Comparison of ENCODE assay signal across 8 cellular contexts in the genomic region with DNA sequence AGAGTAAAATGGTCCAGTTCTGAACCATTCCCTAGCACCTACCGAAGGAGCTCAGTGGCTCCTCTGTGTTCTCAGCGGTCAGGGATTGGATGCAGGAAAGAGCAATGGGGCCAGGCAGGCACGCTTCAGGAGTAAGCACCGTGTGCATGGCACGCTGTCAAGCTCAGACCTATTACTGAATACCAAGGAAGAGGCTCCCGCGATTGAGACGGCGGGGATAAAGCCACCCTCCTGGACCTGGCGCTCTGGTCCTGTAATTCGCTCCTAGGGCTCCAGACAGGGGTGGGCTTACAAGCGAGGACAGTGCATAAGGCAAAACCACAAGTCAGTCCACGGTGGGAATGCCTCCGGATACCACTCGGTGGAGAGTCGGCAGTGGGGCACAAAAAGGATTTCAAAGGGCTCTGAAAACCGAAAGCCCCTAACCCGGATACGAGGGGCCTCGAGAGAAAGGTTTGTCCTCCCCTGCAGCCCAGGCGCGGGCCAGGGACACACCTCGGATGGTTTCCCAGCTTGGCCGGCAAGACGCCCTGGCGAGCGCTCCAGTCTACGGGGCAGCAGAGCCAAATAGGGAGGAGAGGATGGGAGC. TPM values are rescaled to one million over a fixed set of nuclear protein-coding genes. Genes with fewer than 3 reads are reported as not detected.
DNase-seq lines count a peak whose midpoint lies in the region; ATAC-seq and TF ChIP-seq lines count a peak whose summit lies in the region.

No MANE protein-coding gene starts in this region.

- H3K36me3 ChIP-seq in Panc1 (ENCODE audit: control insufficient read depth, insufficient read depth, low read length) (no peaks in the 10 kb centered on the region; the same call in 1 of the 2 replicates), breast epithelium (no peaks in the 10 kb centered on the region), iPS-20b (ENCODE audit: insufficient read depth, low read depth, low read length) (peaks cover 4% of the 10 kb centered on the region; the same call in 1 of the 2 replicates)

- intact Hi-C loops in CD4-positive, alpha-beta T cell (cut with DNase I, micrococcal nuclease), result loop anchor here in 1 of 2 experiments (1.0 to 5.0 kb wide), 2 partner anchors 56 to 1038 kb away; a partner anchor contains a TSS
- intact Hi-C loops in Panc1 (cut with micrococcal nuclease; ENCODE audit: unreplicated experiment), result no loop called here
- intact Hi-C loops in breast epithelium (cut with DNase I; ENCODE audit: low total_unique reads), result no loop called here

- peaks cover 4% of the 10 kb centered on the region for H3K4me1 ChIP-seq in Panc1 (ENCODE audit: control insufficient read depth, insufficient read depth, low read length)
- peaks cover 0 to 6% of the 10 kb centered on the region in 2 donors for H3K4me1 ChIP-seq in breast epithelium
- no peaks in the 10 kb centered on the region for H3K4me1 ChIP-seq in iPS-20b (ENCODE audit: insufficient read depth, low read length)

- H3K36me3 Mint-ChIP-seq in CD4-positive, alpha-beta T cell (ENCODE audit: low read depth), result peaks cover 13% of the 10 kb centered on the region

- peak overlapping the region; percentile 86; the same call in 1 of the 2 replicates for H3K9ac ChIP-seq in iPS-20b (ENCODE audit: low read depth, low read length)

- DNase-seq in CD4-positive, alpha-beta T cell, result peak in 2 of 10 experiments; percentile 3 to 11
- peak; percentile 26 for DNase-seq in GOT3 (lab: John Stamatoyannopoulos, UW)
- no peak for DNase-seq in Panc1 (ENCODE audit: low read depth, low spot score)
- peak; percentile 61 to 65 for DNase-seq in breast epithelium (ENCODE audit: low spot score in 2 of 2)
- no peak for DNase-seq in skeletal muscle cell (ENCODE audit: low read depth)
- no peak for DNase-seq in NCI-H2196 treated with DMSO at 0.1 percent for 48 hours (lab: John Stamatoyannopoulos, UW; ENCODE audit: unreplicated experiment)

- in situ Hi-C loops in Panc1 (cut with HindIII; ENCODE audit: low pct_unique_long_range_greater_than_20kb, low sequenced_read_pairs), result no loop called here

- no peak for TF ChIP-seq CTCF in CD4-positive, alpha-beta T cell (IDR thresholded peaks at IDR 0.05)
- TF ChIP-seq CTCF in Panc1 (IDR thresholded peaks at IDR 0.05) (no peak), breast epithelium (IDR thresholded peaks at IDR 0.05) (no peak)

- peak overlapping the region; percentile 95 for H3K27ac Mint-ChIP-seq in CD4-positive, alpha-beta T cell

- H3K4me3 Mint-ChIP-seq in CD4-positive, alpha-beta T cell, result peak overlapping the region; percentile 92

- H3K27ac ChIP-seq in CD4-positive, alpha-beta T cell (ENCODE audit: low read depth, low read length), result peak overlapping the region; percentile 88
- peak overlapping the region; percentile 39 for H3K27ac ChIP-seq in Panc1 (ENCODE audit: low read length)
- peak overlapping the region; percentile 94 to 96 for H3K27ac ChIP-seq in breast epithelium
- H3K27ac ChIP-seq in iPS-20b (ENCODE audit: low read length), result no peak overlapping the region

- H3K27me3 ChIP-seq in CD4-positive, alpha-beta T cell (ENCODE audit: control insufficient read depth, insufficient read depth, low read length), result no peaks in the 10 kb centered on the region
- H3K27me3 ChIP-seq in Panc1 (ENCODE audit: control insufficient read depth, insufficient read depth, low read length) (peaks cover 8% of the 10 kb centered on the region; the same call in 1 of the 2 replicates), breast epithelium (no peaks in the 10 kb centered on the region), iPS-20b (ENCODE audit: insufficient read depth, low read length) (peaks cover 30% of the 10 kb centered on the region)

- POLR2A ChIA-PET in CD4-positive, alpha-beta T cell (lab: Charles Lee), result interaction anchor here (0.6 to 3.9 kb wide), 5 partner anchors 35 to 1734 kb away, joined by 3 to 74 read pairs (median 4); a partner anchor contains a TSS
- POLR2A ChIA-PET in Panc1 (lab: Charles Lee), result interaction anchor here (0.5 kb wide), 1 partner anchor 1171 kb away, joined by 4 read pairs; no protein-coding TSS in a partner anchor

- no peaks in the 10 kb centered on the region for H3K9me3 Mint-ChIP-seq in CD4-positive, alpha-beta T cell

- no peaks in the 10 kb centered on the region for H3K9me3 ChIP-seq in CD4-positive, alpha-beta T cell (ENCODE audit: control insufficient read depth, low read length)
- H3K9me3 ChIP-seq in Panc1 (ENCODE audit: control insufficient read depth, insufficient read depth, low read depth, low read length), result no peaks in the 10 kb centered on the region
- no peaks in the 10 kb centered on the region for H3K9me3 ChIP-seq in breast epithelium
- no peaks in the 10 kb centered on the region for H3K9me3 ChIP-seq in iPS-20b (ENCODE audit: insufficient read depth, low read depth, low read length)

- H3K4me3 ChIP-seq in Panc1 (ENCODE audit: low read depth in 2 of 2, low read length in 2 of 2) (peak overlapping the region; percentile 64 to 73), breast epithelium (peak overlapping the region; percentile 62 to 95 (median 82)), iPS-20b (ENCODE audit: low read length) (peak overlapping the region; percentile 87), skeletal muscle cell (ENCODE audit: low read depth, low read length) (peak overlapping the region; percentile 91)

- peaks cover 71% of the 10 kb centered on the region for H3K4me1 Mint-ChIP-seq in CD4-positive, alpha-beta T cell (ENCODE audit: low read depth)

- no peaks in the 10 kb centered on the region for H3K27me3 Mint-ChIP-seq in CD4-positive, alpha-beta T cell

- no peak for ATAC-seq in CD4-positive, alpha-beta T cell (ENCODE audit: poor library complexity)
- peak; percentile 44 for ATAC-seq in Panc1
- no peak for ATAC-seq in HG03280 (IDR thresholded peaks at IDR 0.05; ENCODE audit: unreplicated experiment)

- TF ChIP-seq POLR2A in breast epithelium (IDR thresholded peaks at IDR 0.05), result no peak

- no TSS peak for BruUV-seq in Panc1 (replicated peaks; lab: Mats Ljungman, UMichigan)

- CTCF ChIA-PET in CD4-positive, alpha-beta T cell (lab: Charles Lee), result interaction anchor here (2.6 kb wide), 1 partner anchor 56 kb away, joined by 9 read pairs; a partner anchor contains a TSS
- CTCF ChIA-PET in Panc1 (lab: Charles Lee), result no interaction called here

RNA-seq across cellular contexts. Expression of a gene that starts 1.0 kb away (rescaled TPM):
- total RNA-seq in CD4-positive, alpha-beta T cell, result 10 to 100 TPM; 14.7 to 15.3 TPM
- 10.5 TPM for total RNA-seq in Panc1 (2021; ENCODE audit: unreplicated experiment)
- polyA plus RNA-seq in Panc1 (2012; ENCODE audit: insufficient read length), result 9.2 TPM
- 10 to 100 TPM; 19.3 to 49.4 (median 21.8) TPM for total RNA-seq in breast epithelium

RNA-seq across cellular contexts. Expression of a gene that starts 34.9 kb away (rescaled TPM):
- 10 to 100 TPM in 1 of 2 experiments, 1 to 10 TPM in 1; 9.3 to 10.3 TPM for total RNA-seq in CD4-positive, alpha-beta T cell
- 24.5 TPM for total RNA-seq in Panc1 (2021; ENCODE audit: unreplicated experiment)
- 4.5 TPM for polyA plus RNA-seq in Panc1 (2012; ENCODE audit: insufficient read length)
- total RNA-seq in breast epithelium, result 10 to 100 TPM; 16.4 to 23.0 (median 21.7) TPM

RNA-seq across cellular contexts. Expression of a gene that starts 55.8 kb away (rescaled TPM):
- 1 to 10 TPM; 7.0 to 8.1 TPM for total RNA-seq in CD4-positive, alpha-beta T cell
- 5.7 TPM for total RNA-seq in Panc1 (2021; ENCODE audit: unreplicated experiment)
- 4.3 TPM for polyA plus RNA-seq in Panc1 (2012; ENCODE audit: insufficient read length)
- 10 to 100 TPM; 13.6 to 34.7 (median 16.7) TPM for total RNA-seq in breast epithelium

Comparison
In these comparisons a context has a peak if more than half of its experiments do, and no peak if none do; other contexts are left out.
1. DNase-seq: peak in GOT3 (single experiment) and breast epithelium (2 of 2); none in Panc1 (single experiment), skeletal muscle cell (single experiment) and NCI-H2196 treated with DMSO at 0.1 percent for 48 hours (single experiment).
2. Peak in every context shown above with its lines, with median percentiles within 50 percentile points of each other: H3K4me3 ChIP-seq.